ENCODE assay signal across 18 cellular contexts in genomic region chr7:36171503-36171902, GRCh38. TPM values are rescaled to one million over a fixed set of nuclear protein-coding genes. Genes with fewer than 3 reads are reported as not detected.
DNase-seq lines count a peak whose midpoint lies in the region; ATAC-seq lines count a peak whose summit lies in the region.
"Had no signal": no experiment of that assay in that cellular context is flagged by ENCODE, and none has a peak within 500 bp of the region (broad histone marks: within the 10 kb centered on the region; RNA-seq: fewer than 3 reads in every experiment).

No MANE protein-coding gene starts in this region.

- no peak overlapping the region for H3K4me3 Mint-ChIP-seq in T-helper 17 cell

- peaks cover 2% of the 10 kb centered on the region for H3K36me3 Mint-ChIP-seq in T-helper 17 cell (ENCODE audit: low read depth)

- H3K9me3 ChIP-seq in T-helper 17 cell (ENCODE audit: control insufficient read depth, low read length, poor library complexity, severe bottlenecking), result no peaks in the 10 kb centered on the region
- H3K9me3 ChIP-seq: Caco-2, HAP-1, heart right ventricle, right atrium auricular region had no signal

- H3K4me1 Mint-ChIP-seq in T-helper 17 cell, result peaks cover 13% of the 10 kb centered on the region

- ATAC-seq in GM18498 (IDR thresholded peaks at IDR 0.05; ENCODE audit: unreplicated experiment) (peak; percentile 64), GM19395 (IDR thresholded peaks at IDR 0.05; ENCODE audit: unreplicated experiment) (peak; percentile 68), HG03442 (IDR thresholded peaks at IDR 0.05; ENCODE audit: unreplicated experiment) (peak; percentile 78), T-helper 17 cell (peak; percentile 46), GM21737 (IDR thresholded peaks at IDR 0.05; ENCODE audit: unreplicated experiment) (no peak)
- ATAC-seq: heart right ventricle, PC-3 had no signal

- H3K27ac Mint-ChIP-seq in T-helper 17 cell, result no peak overlapping the region

- DNase-seq in T-helper 17 cell (no peak), middle frontal gyrus (ENCODE audit: extremely low spot score, low spot score) (no peak), CD1c-positive myeloid dendritic cell (ENCODE audit: extremely low spot score) (no peak)
- DNase-seq in stimulated activated CD4-positive, alpha-beta T cell treated with anti-CD3 and anti-CD28 coated beads, Interleukin-15, amount 100 ng/mL, for 24 hours, result no peak
- DNase-seq: activated CD8-positive, alpha-beta memory T cell treated with anti-CD3 and anti-CD28 coated beads for 24 hours; activated gamma-delta T cell; Caco-2; heart right ventricle; NCI-H446; nucleus accumbens; PC-3; substantia nigra had no signal

- no peaks in the 10 kb centered on the region for H3K27me3 Mint-ChIP-seq in T-helper 17 cell

RNA-seq across cellular contexts. Expression of gene EEPD1, which starts 18.4 kb away (rescaled TPM):
- total RNA-seq in T-helper 17 cell, result 10 to 100 TPM; 15.7 to 20.7 TPM
